26 cellular contexts compared by ENCODE assay signal in genomic region chr21:41345934-41346685, GRCh38. TPM values are rescaled to one million over a fixed set of nuclear protein-coding genes. Genes with fewer than 3 reads are reported as not detected.
"Had no signal": no experiment of that assay in that cellular context is flagged by ENCODE, and none has a peak within 500 bp of the region (broad histone marks: within the 10 kb centered on the region; RNA-seq: fewer than 3 reads in every experiment).

No MANE protein-coding gene starts in this region.

- H3K27me3 Mint-ChIP-seq: memory B cell; stimulated activated naive CD8-positive, alpha-beta T cell treated with anti-CD3 and anti-CD28 coated beads, Interleukin-15, amount 100 ng/mL, for 72 hours had no signal

- H3K27ac Mint-ChIP-seq: memory B cell; nephron progenitor cell; stimulated activated effector memory CD8-positive, alpha-beta T cell treated with anti-CD3 and anti-CD28 coated beads, Interleukin-12 subunit alpha, Interleukin-12 subunit beta, amount 100 ng/mL, for 72 hours had no signal

- H3K4me3 ChIP-seq: cardiac muscle cell, suprapubic skin, tibial nerve had no signal

- H3K36me3 Mint-ChIP-seq: stimulated activated effector memory CD8-positive, alpha-beta T cell treated with anti-CD3 and anti-CD28 coated beads, Interleukin-12 subunit alpha, Interleukin-12 subunit beta, amount 100 ng/mL, for 72 hours had no signal

- H3K4me1 ChIP-seq: suprapubic skin, tibial nerve had no signal

- H3K9me3 ChIP-seq: suprapubic skin, tibial nerve had no signal

- FAIRE-seq: frontal cortex, small intestine, urothelium cell line had no signal

- DNase-seq: activated CD8-positive, alpha-beta memory T cell treated with anti-CD3 and anti-CD28 coated beads, Interleukin-2, amount 50 U/mL, for 48 hours; activated naive CD4-positive, alpha-beta T cell treated with Interleukin-2 at 50 U/mL for 16 hours; activated T-cell treated with anti-CD3 and anti-CD28 coated beads, Interleukin-2, amount 50 U/mL, for 48 hours; amygdala; effector CD4-positive, alpha-beta T cell; erythroblast; glutamatergic neuron; hippocampal formation; nephron progenitor cell; posterior cingulate gyrus; small intestine; stimulated activated CD4-positive, alpha-beta T cell treated with anti-CD3 and anti-CD28 coated beads, Interleukin-2, amount 100 ng/mL, for 24 hours; stimulated activated naive CD8-positive, alpha-beta T cell treated with anti-CD3 and anti-CD28 coated beads, Interleukin-15, amount 100 ng/mL, for 72 hours; SW 1271 had no signal

- H3K27ac ChIP-seq: cardiac muscle cell, suprapubic skin, tibial nerve had no signal

- H3K4me3 Mint-ChIP-seq: dendritic cell treated with granulocyte-macrophage colony-stimulating factor and Interleukin-4, amounts not matched to agents 40 ng/mL and 50 ng/mL, for 4 days; memory B cell; nephron progenitor cell; stimulated activated effector memory CD8-positive, alpha-beta T cell treated with anti-CD3 and anti-CD28 coated beads, Interleukin-12 subunit alpha, Interleukin-12 subunit beta, amount 100 ng/mL, for 72 hours; stimulated activated naive CD8-positive, alpha-beta T cell treated with anti-CD3 and anti-CD28 coated beads, Interleukin-15, amount 100 ng/mL, for 72 hours had no signal

- ATAC-seq: sciatic nerve; stimulated activated effector memory CD8-positive, alpha-beta T cell treated with anti-CD3 and anti-CD28 coated beads, Interleukin-12 subunit alpha, Interleukin-12 subunit beta, amount 100 ng/mL, for 72 hours; stimulated activated naive CD8-positive, alpha-beta T cell treated with anti-CD3 and anti-CD28 coated beads, Interleukin-15, amount 100 ng/mL, for 72 hours had no signal

- H3K36me3 ChIP-seq: cardiac muscle cell, suprapubic skin, tibial nerve had no signal

- H3K27me3 ChIP-seq: suprapubic skin, tibial nerve had no signal

- H3K4me1 Mint-ChIP-seq: memory B cell; stimulated activated effector memory CD8-positive, alpha-beta T cell treated with anti-CD3 and anti-CD28 coated beads, Interleukin-12 subunit alpha, Interleukin-12 subunit beta, amount 100 ng/mL, for 72 hours; stimulated activated naive CD8-positive, alpha-beta T cell treated with anti-CD3 and anti-CD28 coated beads, Interleukin-15, amount 100 ng/mL, for 72 hours had no signal

RNA-seq across cellular contexts. Expression of gene FAM3B, which starts 29.5 kb away (rescaled TPM):
- total RNA-seq: activated CD8-positive, alpha-beta memory T cell treated with anti-CD3 and anti-CD28 coated beads for 36 hours; cardiac muscle cell; frontal cortex; renal cortical epithelial cell; T-helper 2 cell treated with Interferon-gamma antibody and Interleukin-4, amounts not matched to agents 100 ng/mL and 5 ng/mL, for 36 hours; tibial nerve had no signal
- polyA plus RNA-seq: cardiac muscle cell had no signal
